In genomic region chr2:70541481-70542020, GRCh38 we compare ENCODE assay signal across 14 cellular contexts. TPM values are rescaled to one million over a fixed set of nuclear protein-coding genes. Genes with fewer than 3 reads are reported as not detected.
DNase-seq lines count a peak whose midpoint lies in the region; ATAC-seq and TF ChIP-seq lines count a peak whose summit lies in the region.
"Had no signal": no experiment of that assay in that cellular context is flagged by ENCODE, and none has a peak within 500 bp of the region (broad histone marks: within the 10 kb centered on the region; RNA-seq: fewer than 3 reads in every experiment).

No MANE protein-coding gene starts in this region.

- TF ChIP-seq CTCF in mammary epithelial cell (conservative IDR thresholded peaks at IDR 0.05 in 1 of 2, IDR thresholded peaks at IDR 0.05 in 1 of 2; ENCODE audit: extremely low read depth in 1 of 2, insufficient read depth in 1 of 2, low read depth in 1 of 2, low read length in 2 of 2) (no peak), glutamatergic neuron (IDR thresholded peaks at IDR 0.05; ENCODE audit: partially characterized antibody, unreplicated experiment) (no peak)

- H3K27me3 Mint-ChIP-seq in glutamatergic neuron (ENCODE audit: unreplicated experiment) = no peaks in the 10 kb centered on the region
- peaks cover 0 to 2% (median 0%) of the 10 kb centered on the region in 5 donors for H3K27me3 Mint-ChIP-seq in naive thymus-derived CD8-positive, alpha-beta T cell

- dilution Hi-C loops in mammary epithelial cell (cut with HindIII; ENCODE audit: low sequenced_read_pairs) = no loop called here

- peaks cover 24% of the 10 kb centered on the region for H3K4me1 ChIP-seq in mammary epithelial cell (ENCODE audit: insufficient read depth, low read length)

- peaks cover 8% of the 10 kb centered on the region for H3K4me1 Mint-ChIP-seq in glutamatergic neuron (ENCODE audit: low read depth, unreplicated experiment)
- no peaks in the 10 kb centered on the region for H3K4me1 Mint-ChIP-seq in naive thymus-derived CD8-positive, alpha-beta T cell
- H3K4me1 Mint-ChIP-seq: activated naive CD4-positive, alpha-beta T cell treated with anti-CD3 and anti-CD28 coated beads, Interleukin-2, amount 10 ng/mL, durations not matched to agents 7 days and 5 days had no signal

- H3K9ac ChIP-seq in mammary epithelial cell (ENCODE audit: insufficient read depth, low read length) = peak overlapping the region; percentile 59

- H3K36me3 ChIP-seq in MG63 (no peaks in the 10 kb centered on the region), mammary epithelial cell (ENCODE audit: insufficient read depth, low read length) (no peaks in the 10 kb centered on the region)

- H3K27me3 ChIP-seq in MG63 = no peaks in the 10 kb centered on the region
- H3K27me3 ChIP-seq in mammary epithelial cell (ENCODE audit: insufficient read depth, low read length) = no peaks in the 10 kb centered on the region

- peaks cover 8% of the 10 kb centered on the region for H3K9me3 ChIP-seq in MG63
- H3K9me3 ChIP-seq in mammary epithelial cell (replicated peaks; ENCODE audit: insufficient read depth, low read length) = no peaks in the 10 kb centered on the region

- peaks cover 15% of the 10 kb centered on the region for H3K36me3 Mint-ChIP-seq in glutamatergic neuron (ENCODE audit: unreplicated experiment)
- peaks cover 0 to 6% (median under 1%) of the 10 kb centered on the region in 3 donors for H3K36me3 Mint-ChIP-seq in naive thymus-derived CD8-positive, alpha-beta T cell
- H3K36me3 Mint-ChIP-seq: activated naive CD4-positive, alpha-beta T cell treated with anti-CD3 and anti-CD28 coated beads, Interleukin-2, amount 10 ng/mL, durations not matched to agents 7 days and 5 days had no signal

- peak; percentile 71 for DNase-seq in EL
- DNase-seq in MG63 = peak; percentile 49
- peak; percentile 79 for DNase-seq in mammary epithelial cell
- DNase-seq in midbrain (lab: John Stamatoyannopoulos, UW) = peak; percentile 40
- DNase-seq in glutamatergic neuron = no peak
- DNase-seq in naive thymus-derived CD8-positive, alpha-beta T cell = no peak
- no peak for DNase-seq in mucosa of gallbladder (ENCODE audit: low spot score)
- DNase-seq: activated CD4-positive, alpha-beta T cell treated with anti-CD3 and anti-CD28 coated beads, Interleukin-2, amount 50 U/mL, for 1 hour; activated naive CD4-positive, alpha-beta T cell treated with anti-CD3 and anti-CD28 coated beads, Interleukin-2, amount 10 ng/mL, durations not matched to agents 7 days and 5 days; foreskin melanocyte; NCI-H524 treated with DMSO at 0.1 percent for 48 hours; stimulated activated CD4-positive, alpha-beta T cell treated with anti-CD3 and anti-CD28 coated beads, Interleukin-4, amount 100 ng/mL, for 24 hours had no signal

- no peaks in the 10 kb centered on the region for H4K20me1 ChIP-seq in mammary epithelial cell (ENCODE audit: insufficient read depth, low read length)

- CTCF ChIA-PET in mammary epithelial cell (lab: Charles Lee; ENCODE audit: low non-redundant PET) = interaction anchor here (0.7 kb wide), 1 partner anchor 74 kb away, joined by 3 read pairs; no protein-coding TSS in a partner anchor

- peaks cover 2% of the 10 kb centered on the region for H3K9me3 Mint-ChIP-seq in glutamatergic neuron (ENCODE audit: unreplicated experiment)
- H3K9me3 Mint-ChIP-seq in naive thymus-derived CD8-positive, alpha-beta T cell = peaks cover 0 to 9% (median 0%) of the 10 kb centered on the region in 9 donors
- H3K9me3 Mint-ChIP-seq: activated naive CD4-positive, alpha-beta T cell treated with anti-CD3 and anti-CD28 coated beads, Interleukin-2, amount 10 ng/mL, durations not matched to agents 7 days and 5 days had no signal

- WGBS in mammary epithelial cell (ENCODE audit: low coverage, missing lambda C conversion rate) = 21% methylated on average over 8 of the region's 8 CpGs

- peak overlapping the region; percentile 77 for H3K27ac ChIP-seq in mammary epithelial cell (ENCODE audit: insufficient read depth, low read depth, low read length)

- H3K4me3 ChIP-seq in MG63 (no peak overlapping the region), mammary epithelial cell (replicated peaks in 1 of 3; ENCODE audit: insufficient read depth in 1 of 3, low read depth in 2 of 3, low read length in 3 of 3) (no peak overlapping the region)
- H3K4me3 ChIP-seq: GM12878 had no signal

- no peak for ATAC-seq in GM21619 (IDR thresholded peaks at IDR 0.05; ENCODE audit: unreplicated experiment)
- ATAC-seq in naive thymus-derived CD8-positive, alpha-beta T cell = no peak
- ATAC-seq: GM12878 had no signal

- peak overlapping the region; percentile 44 for H3K4me2 ChIP-seq in mammary epithelial cell (ENCODE audit: insufficient read depth, low read depth, low read length)

- no peak overlapping the region for H2AFZ ChIP-seq in mammary epithelial cell (ENCODE audit: low read depth, low read length)

- BruUV-seq in mammary epithelial cell (replicated peaks; lab: Mats Ljungman, UMichigan) = no TSS peak

- in situ Hi-C loops in mammary epithelial cell (cut with MboI; ENCODE audit: low sequenced_read_pairs in 2 of 2) = loop anchor here in 1 of 2 donors (10.0 kb wide), 1 partner anchor 47 kb away; no protein-coding TSS in a partner anchor

- POLR2A ChIA-PET in naive thymus-derived CD8-positive, alpha-beta T cell (lab: Charles Lee) = no interaction called here

- H3K4me3 Mint-ChIP-seq in glutamatergic neuron (ENCODE audit: unreplicated experiment) = no peak overlapping the region
- no peak overlapping the region for H3K4me3 Mint-ChIP-seq in naive thymus-derived CD8-positive, alpha-beta T cell
- H3K4me3 Mint-ChIP-seq: activated naive CD4-positive, alpha-beta T cell treated with anti-CD3 and anti-CD28 coated beads, Interleukin-2, amount 10 ng/mL, durations not matched to agents 7 days and 5 days had no signal

- H3K27ac Mint-ChIP-seq in glutamatergic neuron (ENCODE audit: unreplicated experiment) = no peak overlapping the region
- no peak overlapping the region for H3K27ac Mint-ChIP-seq in naive thymus-derived CD8-positive, alpha-beta T cell
- H3K27ac Mint-ChIP-seq: activated naive CD4-positive, alpha-beta T cell treated with anti-CD3 and anti-CD28 coated beads, Interleukin-2, amount 10 ng/mL, durations not matched to agents 7 days and 5 days had no signal

- peaks cover 99% of the 10 kb centered on the region for H3K79me2 ChIP-seq in mammary epithelial cell (ENCODE audit: insufficient read depth, low read length)

- intact Hi-C loops in mammary epithelial cell (cut with micrococcal nuclease) = loop anchor here (1.0 kb wide), 1 partner anchor 76 kb away; no protein-coding TSS in a partner anchor

RNA-seq across cellular contexts. Expression of gene TGFA, which starts 12.1 kb away (rescaled TPM):
- total RNA-seq in MG63 (2014; rRNA removed; shearing (Covaris generic); ENCODE audit: low replicate concordance) = 0.05 and 0.43 TPM in 2 replicates
- total RNA-seq in mammary epithelial cell (100 to 1,000 TPM in 1 of 2 donors, 10 to 100 TPM in 1; 59.2 to 126 TPM), glutamatergic neuron (ENCODE audit: unreplicated experiment) (4.7 TPM), mucosa of gallbladder (51.0 TPM)
- polyA plus RNA-seq in mammary epithelial cell = 82.0 TPM
- polyA minus RNA-seq in mammary epithelial cell = 88.0 TPM
- 1 to 10 TPM; 1.3 to 1.5 TPM for total RNA-seq in naive thymus-derived CD8-positive, alpha-beta T cell
- under 1 TPM; 0.61 to 0.76 (median 0.66) TPM for polyA plus RNA-seq in naive thymus-derived CD8-positive, alpha-beta T cell

Comparison
In these comparisons a context has a peak if more than half of its experiments do, and no peak if none do; other contexts are left out.
1. DNase-seq: peak in EL (single experiment), MG63 (single experiment), mammary epithelial cell (single experiment) and midbrain (single experiment); none in glutamatergic neuron (single experiment), naive thymus-derived CD8-positive, alpha-beta T cell (0 of 10) and mucosa of gallbladder (single experiment).